ENCODE assay signal across 34 cellular contexts in genomic region chr15:84921121-84921520, GRCh38. TPM values are rescaled to one million over a fixed set of nuclear protein-coding genes. Genes with fewer than 3 reads are reported as not detected.
DNase-seq lines count a peak whose midpoint lies in the region; ATAC-seq, FAIRE-seq and TF ChIP-seq lines count a peak whose summit lies in the region.
"Had no signal": no experiment of that assay in that cellular context is flagged by ENCODE, and none has a peak within 500 bp of the region (broad histone marks: within the 10 kb centered on the region; RNA-seq: fewer than 3 reads in every experiment).

No MANE protein-coding gene starts in this region.

- H2BK120ac ChIP-seq in neuronal stem cell (ENCODE audit: low read depth, low read length): no peak overlapping the region

- H3K27me3 Mint-ChIP-seq in HFFc6 (ENCODE audit: insufficient read depth): peaks cover 1% of the 10 kb centered on the region
- no peaks in the 10 kb centered on the region for H3K27me3 Mint-ChIP-seq in activated CD8-positive, alpha-beta T cell treated with anti-CD3 and anti-CD28 coated beads, Interleukin-2, amount 10 ng/mL, durations not matched to agents 7 days and 5 days (ENCODE audit: low read depth)
- H3K27me3 Mint-ChIP-seq: activated CD4-positive, alpha-beta memory T cell treated with anti-CD3 and anti-CD28 coated beads, Interleukin-2, amount 10 ng/mL, durations not matched to agents 7 days and 5 days; CD4-positive, alpha-beta T cell; type B pancreatic cell had no signal

- no peaks in the 10 kb centered on the region for H3K9me3 Mint-ChIP-seq in HFFc6
- H3K9me3 Mint-ChIP-seq in activated CD8-positive, alpha-beta T cell treated with anti-CD3 and anti-CD28 coated beads, Interleukin-2, amount 10 ng/mL, durations not matched to agents 7 days and 5 days (ENCODE audit: insufficient read depth): no peaks in the 10 kb centered on the region
- H3K9me3 Mint-ChIP-seq: activated CD4-positive, alpha-beta memory T cell treated with anti-CD3 and anti-CD28 coated beads, Interleukin-2, amount 10 ng/mL, durations not matched to agents 7 days and 5 days; activated naive CD4-positive, alpha-beta T cell treated with anti-CD3 and anti-CD28 coated beads, Interleukin-2, amount 50 U/mL, for 72 hours; activated T-helper 2 cell treated with anti-CD3 and anti-CD28 coated beads, Interferon-gamma antibody, Interleukin-2, Interleukin-4, amounts not matched to agents 10 μg/mL and 5 μg/mL and 100 μg/mL, durations not matched to agents 14 hours and 24 hours and 36 hours; CD4-positive, alpha-beta T cell; type B pancreatic cell had no signal

- WGBS in A549 (ENCODE audit: missing lambda C conversion rate): 80% methylated on average over 2 of the region's 2 CpGs
- WGBS in neuronal stem cell (ENCODE audit: extremely low coverage in 2 of 2, insufficient read length in 2 of 2, insufficient replicate concordance in 1 of 2), 2 donors: no CpG with 5 or more reads among the region's 2 CpGs

- H3K27me3 ChIP-seq in ascending aorta (no peaks in the 10 kb centered on the region), neuronal stem cell (ENCODE audit: control insufficient read depth in 3 of 3, insufficient read depth in 3 of 3, low read depth in 1 of 3, low read length in 3 of 3) (peaks cover 0 to 20% (median 0%) of the 10 kb centered on the region in 3 experiments)
- H3K27me3 ChIP-seq: stomach had no signal

- no peak overlapping the region for H3K4ac ChIP-seq in neuronal stem cell (ENCODE audit: low read length)

- H3K4me1 ChIP-seq in A549 (peaks cover 40% of the 10 kb centered on the region), ascending aorta (peaks cover 0 to 10% of the 10 kb centered on the region in 2 donors), neuronal stem cell (ENCODE audit: control insufficient read depth in 2 of 2, insufficient read depth in 1 of 2, low read depth in 1 of 2, low read length in 2 of 2) (no peaks in the 10 kb centered on the region)

- no peak overlapping the region for H3K18ac ChIP-seq in neuronal stem cell (ENCODE audit: low read length)

- no peak for TF ChIP-seq EP300 in A549 (IDR thresholded peaks at IDR 0.05)

- H3K27ac Mint-ChIP-seq in HFFc6: peak overlapping the region; percentile 86
- no peak overlapping the region for H3K27ac Mint-ChIP-seq in activated CD8-positive, alpha-beta T cell treated with anti-CD3 and anti-CD28 coated beads, Interleukin-2, amount 10 ng/mL, durations not matched to agents 7 days and 5 days
- H3K27ac Mint-ChIP-seq: activated CD4-positive, alpha-beta memory T cell treated with anti-CD3 and anti-CD28 coated beads, Interleukin-2, amount 10 ng/mL, durations not matched to agents 7 days and 5 days; activated T-helper 2 cell treated with anti-CD3 and anti-CD28 coated beads, Interferon-gamma antibody, Interleukin-2, Interleukin-4, amounts not matched to agents 10 μg/mL and 5 μg/mL and 100 μg/mL, durations not matched to agents 14 hours and 24 hours and 36 hours; CD4-positive, alpha-beta T cell; type B pancreatic cell had no signal

- H3K4me3 ChIP-seq in A549 (no peak overlapping the region), ascending aorta (no peak overlapping the region), neuronal stem cell (ENCODE audit: low read length in 2 of 2) (no peak overlapping the region)
- H3K4me3 ChIP-seq: smooth muscle cell, stomach had no signal

- FAIRE-seq in A549 (lab: Jason Lieb, UNC): no peak
- FAIRE-seq: colon had no signal

- peak overlapping the region; percentile 32 to 88 for H3K27ac ChIP-seq in A549
- H3K27ac ChIP-seq in ascending aorta: peak overlapping the region; percentile 7 to 28
- no peak overlapping the region for H3K27ac ChIP-seq in neuronal stem cell (replicated peaks; ENCODE audit: low read length)
- H3K27ac ChIP-seq: stomach had no signal

- H2BK15ac ChIP-seq in neuronal stem cell (ENCODE audit: low read length): no peak overlapping the region

- no peak overlapping the region for H3K23ac ChIP-seq in neuronal stem cell (ENCODE audit: low read depth, low read length, poor library complexity)

- no peak overlapping the region for H4K91ac ChIP-seq in neuronal stem cell (ENCODE audit: low read depth, low read length, poor library complexity)

- H3K79me1 ChIP-seq in neuronal stem cell (ENCODE audit: low read depth, low read length): no peaks in the 10 kb centered on the region

- H3K9me3 ChIP-seq in A549 (no peaks in the 10 kb centered on the region), ascending aorta (no peaks in the 10 kb centered on the region), neuronal stem cell (replicated peaks in 1 of 2; ENCODE audit: control insufficient read depth in 2 of 2, insufficient read depth in 1 of 2, low read depth in 1 of 2, low read length in 2 of 2) (no peaks in the 10 kb centered on the region)
- H3K9me3 ChIP-seq: stomach had no signal

- H3K36me3 ChIP-seq in ascending aorta (no peaks in the 10 kb centered on the region), neuronal stem cell (replicated peaks in 1 of 2; ENCODE audit: control insufficient read depth in 2 of 2, insufficient read depth in 2 of 2, low read length in 2 of 2) (no peaks in the 10 kb centered on the region)
- H3K36me3 ChIP-seq: stomach had no signal

- no peak overlapping the region for H2AFZ ChIP-seq in neuronal stem cell (ENCODE audit: low read length)

- intact Hi-C loops in ascending aorta (cut with DNase I): no loop called here

- no peak overlapping the region for H2AK5ac ChIP-seq in neuronal stem cell (ENCODE audit: low read depth, low read length)

- peaks cover 47% of the 10 kb centered on the region for H3K4me1 Mint-ChIP-seq in HFFc6 (ENCODE audit: low read depth)
- H3K4me1 Mint-ChIP-seq in activated CD8-positive, alpha-beta T cell treated with anti-CD3 and anti-CD28 coated beads, Interleukin-2, amount 10 ng/mL, durations not matched to agents 7 days and 5 days (ENCODE audit: low read depth): no peaks in the 10 kb centered on the region
- H3K4me1 Mint-ChIP-seq: activated CD4-positive, alpha-beta memory T cell treated with anti-CD3 and anti-CD28 coated beads, Interleukin-2, amount 10 ng/mL, durations not matched to agents 7 days and 5 days had no signal

- H2BK5ac ChIP-seq in neuronal stem cell (ENCODE audit: low read length): no peak overlapping the region

- no peak overlapping the region for H2BK12ac ChIP-seq in neuronal stem cell (ENCODE audit: low read length)

- CTCF ChIA-PET in A549 (lab: Yijun Ruan, JAX): interaction anchor here (0.9 to 1.9 kb wide), 2 partner anchors 8 to 12 kb away, joined by 3 to 6 read pairs; no protein-coding TSS in a partner anchor
- CTCF ChIA-PET in activated CD8-positive, alpha-beta T cell treated with anti-CD3 and anti-CD28 coated beads, Interleukin-2, amount 10 ng/mL, durations not matched to agents 7 days and 5 days (lab: Charles Lee): no interaction called here

- H3K4me2 ChIP-seq in A549: no peak overlapping the region
- H3K4me2 ChIP-seq in neuronal stem cell (ENCODE audit: insufficient read depth, low read length, poor library complexity, severe bottlenecking): no peak overlapping the region
- H3K4me2 ChIP-seq: smooth muscle cell had no signal

- DNase-seq in A549 (ENCODE audit: low read depth in 1 of 2, low spot score in 1 of 2) (no peak), HFFc6 (peak; percentile 83), ascending aorta (ENCODE audit: low spot score in 2 of 2) (no peak), neuronal stem cell (ENCODE audit: low spot score) (no peak), hippocampal formation (lab: John Stamatoyannopoulos, UW) (no peak), UCSD-AML1 (lab: John Stamatoyannopoulos, UW; ENCODE audit: unreplicated experiment) (no peak), NCI-H226 (no peak)
- no peak for DNase-seq in activated CD8-positive, alpha-beta T cell treated with anti-CD3 and anti-CD28 coated beads, Interleukin-2, amount 10 ng/mL, durations not matched to agents 7 days and 5 days
- DNase-seq: 8988T; activated CD4-positive, alpha-beta memory T cell treated with anti-CD3 and anti-CD28 coated beads, Interleukin-2, amount 10 ng/mL, durations not matched to agents 7 days and 5 days; activated CD4-positive, alpha-beta T cell treated with anti-CD3 and anti-CD28 coated beads for 1 hour; AML-193; aorta; CD4-positive, alpha-beta T cell; effector CD4-positive, alpha-beta T cell; GDM1; HCEC 1CT; Karpas-422; left colon; NCI-H1417 treated with DMSO at 0.1 percent for 48 hours; NCI-H2081; SHP77; stimulated activated CD8-positive, alpha-beta memory T cell treated with anti-CD3 and anti-CD28 coated beads, Interleukin-4, amount 100 ng/mL, for 48 hours; stomach had no signal

- H3K9ac ChIP-seq in neuronal stem cell (ENCODE audit: low read depth, low read length, poor library complexity): peak overlapping the region; percentile 24

- H3K14ac ChIP-seq in neuronal stem cell (ENCODE audit: low read length): no peak overlapping the region

- TF ChIP-seq CTCF in A549 (IDR thresholded peaks at IDR 0.05) (no peak), HFFc6 (IDR thresholded peaks at IDR 0.05) (no peak), ascending aorta (IDR thresholded peaks at IDR 0.05) (no peak)

- ATAC-seq in A549: no peak
- ATAC-seq in activated CD8-positive, alpha-beta T cell treated with anti-CD3 and anti-CD28 coated beads, Interleukin-2, amount 10 ng/mL, durations not matched to agents 7 days and 5 days: no peak
- ATAC-seq: activated naive CD4-positive, alpha-beta T cell treated with anti-CD3 and anti-CD28 coated beads, Interleukin-2, amount 50 U/mL, for 72 hours; left colon; Panc1; right cardiac atrium had no signal

- no peaks in the 10 kb centered on the region for H3K36me3 Mint-ChIP-seq in HFFc6 (ENCODE audit: low read depth)
- no peaks in the 10 kb centered on the region for H3K36me3 Mint-ChIP-seq in activated CD8-positive, alpha-beta T cell treated with anti-CD3 and anti-CD28 coated beads, Interleukin-2, amount 10 ng/mL, durations not matched to agents 7 days and 5 days (ENCODE audit: low read depth)
- H3K36me3 Mint-ChIP-seq: activated naive CD4-positive, alpha-beta T cell treated with anti-CD3 and anti-CD28 coated beads, Interleukin-2, amount 50 U/mL, for 72 hours; type B pancreatic cell had no signal

- no peak for TF ChIP-seq RAD21 in A549 (conservative IDR thresholded peaks at IDR 0.05 in 1 of 2, IDR thresholded peaks at IDR 0.05 in 1 of 2)

- 0 out of 2 replicates have a peak overlapping the region, but pooled peaks have one; percentile 21 for H3K4me3 Mint-ChIP-seq in HFFc6
- no peak overlapping the region for H3K4me3 Mint-ChIP-seq in activated CD8-positive, alpha-beta T cell treated with anti-CD3 and anti-CD28 coated beads, Interleukin-2, amount 10 ng/mL, durations not matched to agents 7 days and 5 days
- H3K4me3 Mint-ChIP-seq: activated CD4-positive, alpha-beta memory T cell treated with anti-CD3 and anti-CD28 coated beads, Interleukin-2, amount 10 ng/mL, durations not matched to agents 7 days and 5 days; CD4-positive, alpha-beta T cell; type B pancreatic cell had no signal

- no peak for TF ChIP-seq POLR2A in A549 (IDR thresholded peaks at IDR 0.05; ENCODE audit: low read length)

- POLR2A ChIA-PET in A549 (lab: Yijun Ruan, JAX): no interaction called here
- POLR2A ChIA-PET in activated CD8-positive, alpha-beta T cell treated with anti-CD3 and anti-CD28 coated beads, Interleukin-2, amount 10 ng/mL, durations not matched to agents 7 days and 5 days (lab: Charles Lee): no interaction called here

- no peak overlapping the region for H4K8ac ChIP-seq in neuronal stem cell (ENCODE audit: low read depth, low read length)

RNA-seq across cellular contexts. Expression of gene SLC28A1, which starts 36.7 kb away (rescaled TPM):
- 0.13 TPM in 2 replicates for polyA plus RNA-seq in A549 (2011; rRNA removed)
- 0.03 and 0.05 TPM in 2 replicates for polyA plus RNA-seq in A549 (2012; cell fraction: cytosol; rRNA removed)
- polyA plus RNA-seq in A549 (2012; cell fraction: nucleus; rRNA removed): 0.06 and 0.18 TPM in 2 replicates
- 0.04 to 0.06 TPM in 2 of 3 replicates, not detected in the other for polyA plus RNA-seq in A549 (2017; fragmentation: RNase III; extraction: RNeasy Plus Mini Kit Qiagen cat#74134 plus additional on column Dnase treatment)
- 0.49 and 0.62 TPM in 2 replicates for polyA minus RNA-seq in A549 (2011; rRNA and poly(A)+ RNA removed)
- total RNA-seq in HFFc6 (2021; fragmentation: NEBNext Ultra II Directional; extraction: Animal tissue kit (Norgen Biotek cat#: 25700)): not detected
- not detected for total RNA-seq in ascending aorta
- polyA plus RNA-seq in neuronal stem cell (2013, experiment 1 of 2): not detected
- not detected for polyA plus RNA-seq in neuronal stem cell (2013, experiment 2 of 2)
- total RNA-seq in activated CD8-positive, alpha-beta T cell treated with anti-CD3 and anti-CD28 coated beads, Interleukin-2, amount 10 ng/mL, durations not matched to agents 7 days and 5 days: not detected
- total RNA-seq: activated CD4-positive, alpha-beta memory T cell treated with anti-CD3 and anti-CD28 coated beads, Interleukin-2, amount 10 ng/mL, durations not matched to agents 7 days and 5 days; activated T-helper 2 cell treated with anti-CD3 and anti-CD28 coated beads, Interferon-gamma antibody, Interleukin-2, Interleukin-4, amounts not matched to agents 10 μg/mL and 5 μg/mL and 100 μg/mL, durations not matched to agents 14 hours and 24 hours and 36 hours; CD4-positive, alpha-beta T cell; glomerular endothelial cell; left colon; smooth muscle cell; T-helper 2 cell treated with Interferon-gamma antibody and Interleukin-4, amounts not matched to agents 100 ng/mL and 5 ng/mL, for 36 hours had no signal
- polyA plus RNA-seq: neural cell, stomach had no signal
